Comparison of ENCODE assay signal across 8 cellular contexts in genomic region chr2:10123281-10123680, GRCh38. TPM values are rescaled to one million over a fixed set of nuclear protein-coding genes. Genes with fewer than 3 reads are reported as not detected.
DNase-seq lines count a peak whose midpoint lies in the region; ATAC-seq, FAIRE-seq and TF ChIP-seq lines count a peak whose summit lies in the region.

No MANE protein-coding gene starts in this region.

- H3K27ac ChIP-seq in Panc1 (ENCODE audit: low read length): peak overlapping the region; percentile 88
- peak overlapping the region; percentile 44 for H3K27ac ChIP-seq in endothelial cell of umbilical vein (ENCODE audit: insufficient read depth, low read depth, low read length)
- no peak overlapping the region for H3K27ac ChIP-seq in psoas muscle

- no peak for FAIRE-seq in endothelial cell of umbilical vein (lab: Jason Lieb, UNC)

- BruUV-seq in Panc1 (replicated peaks; lab: Mats Ljungman, UMichigan) (no TSS peak), endothelial cell of umbilical vein (replicated peaks; lab: Mats Ljungman, UMichigan) (no TSS peak)

- ATAC-seq in Panc1 (no peak), psoas muscle (no peak), HG03039 (IDR thresholded peaks at IDR 0.05; ENCODE audit: unreplicated experiment) (no peak), HG03175 (IDR thresholded peaks at IDR 0.05; ENCODE audit: unreplicated experiment) (no peak)

- intact Hi-C loops in Panc1 (cut with micrococcal nuclease; ENCODE audit: unreplicated experiment) (loop anchor here (10.0 kb wide), 1 partner anchor 48 kb away; no protein-coding TSS in a partner anchor), endothelial cell of umbilical vein (cut with micrococcal nuclease) (loop anchor here (2.0 to 10.0 kb wide), 2 partner anchors 180 to 452 kb away; partner anchors contain the start of gene HPCAL1), psoas muscle (cut with DNase I) (loop anchor here (5.0 kb wide), 2 partner anchors 284 to 544 kb away; no protein-coding TSS in a partner anchor)

- H3K9me3 ChIP-seq in Panc1 (ENCODE audit: control insufficient read depth, insufficient read depth, low read depth, low read length) (no peaks in the 10 kb centered on the region), endothelial cell of umbilical vein (replicated peaks; ENCODE audit: control insufficient read depth, insufficient read depth, low read length) (no peaks in the 10 kb centered on the region), psoas muscle (no peaks in the 10 kb centered on the region)

- H3K36me3 ChIP-seq in Panc1 (ENCODE audit: control insufficient read depth, insufficient read depth, low read length) (peaks cover 20% of the 10 kb centered on the region), endothelial cell of umbilical vein (ENCODE audit: control insufficient read depth in 2 of 2, extremely low read depth in 1 of 2, insufficient read depth in 2 of 2, low read length in 2 of 2) (peaks cover 0 to 14% of the 10 kb centered on the region in 2 experiments), psoas muscle (ENCODE audit: insufficient read depth in 1 of 2, low read depth in 1 of 2) (no peaks in the 10 kb centered on the region)

- peak; percentile 24 for TF ChIP-seq POLR2A in GM18951 (IDR thresholded peaks at IDR 0.05; ENCODE audit: extremely low read depth, insufficient read depth, insufficient read length)
- TF ChIP-seq POLR2A in endothelial cell of umbilical vein (IDR thresholded peaks at IDR 0.05; ENCODE audit: low read depth, low read length): no peak

- no peaks in the 10 kb centered on the region for H3K27me3 ChIP-seq in Panc1 (ENCODE audit: control insufficient read depth, insufficient read depth, low read length)
- H3K27me3 ChIP-seq in endothelial cell of umbilical vein (ENCODE audit: control insufficient read depth in 2 of 2, insufficient read depth in 2 of 2, low read length in 2 of 2): no peaks in the 10 kb centered on the region
- peaks cover 0 to 12% (median 2%) of the 10 kb centered on the region in 3 donors for H3K27me3 ChIP-seq in psoas muscle (ENCODE audit: insufficient read depth in 3 of 3, low read length in 2 of 3)

- TF ChIP-seq CTCF in Panc1 (IDR thresholded peaks at IDR 0.05) (no peak), endothelial cell of umbilical vein (IDR thresholded peaks at IDR 0.05; ENCODE audit: extremely low read depth in 1 of 2, insufficient read depth in 1 of 2, low read depth in 1 of 2, low read length in 2 of 2) (no peak), psoas muscle (IDR thresholded peaks at IDR 0.05) (no peak)

- peak overlapping the region; percentile 76 for H3K9ac ChIP-seq in endothelial cell of umbilical vein (replicated peaks; ENCODE audit: extremely low read depth, insufficient read depth, low read length)

- peak overlapping the region; percentile 54 to 72 for H3K4me3 ChIP-seq in Panc1 (ENCODE audit: low read depth in 2 of 2, low read length in 2 of 2)
- peak overlapping the region; percentile 59 to 91 (median 70) for H3K4me3 ChIP-seq in endothelial cell of umbilical vein (replicated peaks in 1 of 3; ENCODE audit: insufficient read depth in 1 of 3, low read depth in 1 of 3, low read length in 3 of 3)
- peak overlapping the region; percentile 69 for H3K4me3 ChIP-seq in psoas muscle

- DNase-seq in Panc1 (ENCODE audit: low read depth, low spot score) (no peak), endothelial cell of umbilical vein (ENCODE audit: low read depth, low spot score) (no peak), psoas muscle (no peak), NCI-H2029 treated with DMSO at 0.1 percent for 48 hours (lab: John Stamatoyannopoulos, UW) (no peak)
- DNase-seq in stimulated activated CD4-positive, alpha-beta T cell treated with anti-CD3 and anti-CD28 coated beads, Interleukin-2, amount 100 ng/mL, for 48 hours: no peak

- in situ Hi-C loops in GM18951 (cut with MboI; ENCODE audit: low sequenced_read_pairs, unreplicated experiment) (loop anchor here (5.0 kb wide), 1 partner anchor 46 kb away; no protein-coding TSS in a partner anchor), Panc1 (cut with HindIII; ENCODE audit: low pct_unique_long_range_greater_than_20kb, low sequenced_read_pairs) (loop anchor here (25.0 kb wide), 1 partner anchor 314 kb away; the partner anchor contains the start of gene ODC1)

- H3K4me2 ChIP-seq in endothelial cell of umbilical vein (ENCODE audit: insufficient read depth, low read length): peak overlapping the region; percentile 73

- no peaks in the 10 kb centered on the region for H3K9me1 ChIP-seq in endothelial cell of umbilical vein (replicated peaks; ENCODE audit: control insufficient read depth, extremely low read depth, insufficient read depth, low read length)

- peak overlapping the region; percentile 56 for H2AFZ ChIP-seq in endothelial cell of umbilical vein (ENCODE audit: low read depth, low read length)

- CTCF ChIA-PET in Panc1 (lab: Charles Lee): interaction anchor here (0.7 kb wide), 1 partner anchor 310 kb away, joined by 4 read pairs; no protein-coding TSS in a partner anchor
- CTCF ChIA-PET in endothelial cell of umbilical vein (lab: Charles Lee): interaction anchor here (1.2 to 4.7 kb wide), 11 partner anchors 11 to 316 kb away, joined by 5 to 299 read pairs (median 46); partner anchors contain the start of gene HPCAL1

- H3K79me2 ChIP-seq in endothelial cell of umbilical vein (ENCODE audit: control insufficient read depth, insufficient read depth, low read length): peaks cover 52% of the 10 kb centered on the region

- H3K4me1 ChIP-seq in Panc1 (ENCODE audit: control insufficient read depth, insufficient read depth, low read length): peaks cover 28% of the 10 kb centered on the region
- H3K4me1 ChIP-seq in endothelial cell of umbilical vein (ENCODE audit: control insufficient read depth, extremely low read depth, insufficient read depth, low read length): peaks cover 48% of the 10 kb centered on the region
- H3K4me1 ChIP-seq in psoas muscle: peaks cover 27% of the 10 kb centered on the region

- POLR2A ChIA-PET in Panc1 (lab: Charles Lee) (interaction anchor here (0.6 kb wide), 1 partner anchor 38 kb away, joined by 5 read pairs; no protein-coding TSS in a partner anchor), endothelial cell of umbilical vein (lab: Charles Lee) (interaction anchor here (0.7 kb wide), 2 partner anchors 312 to 325 kb away, joined by 3 to 6 read pairs; no protein-coding TSS in a partner anchor)

- dilution Hi-C loops in endothelial cell of umbilical vein (cut with MboI; ENCODE audit: extremely low pct_ligation_motif_present, low sequenced_read_pairs): no loop called here

- WGBS in psoas muscle, 3 donors: 4% methylated on average over 18 of the region's 18 CpGs

- no peaks in the 10 kb centered on the region for H4K20me1 ChIP-seq in endothelial cell of umbilical vein (replicated peaks; ENCODE audit: control insufficient read depth, extremely low read depth, insufficient read depth, low read length)

TF ChIP-seq in endothelial cell of umbilical vein, 7 proteins besides CTCF, POLR2A, EP300 and RAD21:
- no peak for TF ChIP-seq POLR2AphosphoS5 (IDR thresholded peaks at IDR 0.05; ENCODE audit: insufficient read depth, low read depth, low read length)
- no peak for TF ChIP-seq MYC (IDR thresholded peaks at IDR 0.05; ENCODE audit: low read depth, low read length)
- TF ChIP-seq GATA2 (IDR thresholded peaks at IDR 0.05; ENCODE audit: insufficient read depth, insufficient read length, low read depth, low read length): no peak
- TF ChIP-seq, protein P1, sequence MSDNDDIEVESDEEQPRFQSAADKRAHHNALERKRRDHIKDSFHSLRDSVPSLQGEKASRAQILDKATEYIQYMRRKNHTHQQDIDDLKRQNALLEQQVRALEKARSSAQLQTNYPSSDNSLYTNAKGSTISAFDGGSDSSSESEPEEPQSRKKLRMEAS (IDR thresholded peaks at IDR 0.05; ENCODE audit: insufficient read depth, insufficient read length): no peak
- no peak for TF ChIP-seq FOS (IDR thresholded peaks at IDR 0.05; ENCODE audit: borderline replicate concordance, insufficient read depth, low read length)
- no peak for TF ChIP-seq EZH2 (IDR thresholded peaks at IDR 0.05; ENCODE audit: borderline replicate concordance, low read depth, low read length, severe bottlenecking)
- TF ChIP-seq JUN (IDR thresholded peaks at IDR 0.05; ENCODE audit: borderline replicate concordance, insufficient read depth, insufficient read length, low read depth): no peak

RNA-seq across cellular contexts. Expression of gene RRM2, which starts 0.7 kb away (rescaled TPM):
- total RNA-seq in Panc1 (2021; ENCODE audit: unreplicated experiment) (294 TPM), endothelial cell of umbilical vein (220 and 246 TPM in 2 replicates), psoas muscle (1 to 10 TPM in 1 of 4 donors, under 1 TPM in 1, not detected in 2; 0.27 to 1.3 TPM)
- 119 TPM for polyA plus RNA-seq in Panc1 (2012; ENCODE audit: insufficient read length)
- polyA plus RNA-seq in endothelial cell of umbilical vein (40.9 and 58.0 TPM in 2 replicates), psoas muscle (1 to 10 TPM in 1 of 3 donors, under 1 TPM in 2; 0.35 to 9.3 (median 0.96) TPM)
- 64.3 and 82.1 TPM in 2 replicates for polyA plus RNA-seq in endothelial cell of umbilical vein (2011; cell fraction: cytosol; rRNA removed)
- 66.4 and 74.8 TPM in 2 replicates for polyA plus RNA-seq in endothelial cell of umbilical vein (2011; cell fraction: nucleus; rRNA removed)
- polyA plus RNA-seq in endothelial cell of umbilical vein (2012): 94.1 and 188 TPM in 2 replicates
- 65.3 and 69.9 TPM in 2 replicates for polyA minus RNA-seq in endothelial cell of umbilical vein
- polyA minus RNA-seq in endothelial cell of umbilical vein (2011; cell fraction: cytosol; rRNA and poly(A)+ RNA removed): 124 TPM
- 65.7 and 66.2 TPM in 2 replicates for polyA minus RNA-seq in endothelial cell of umbilical vein (2011; cell fraction: nucleus; rRNA and poly(A)+ RNA removed)

RNA-seq across cellular contexts. Expression of gene CYS1, which starts 43.1 kb away (rescaled TPM):
- total RNA-seq in Panc1 (2021; ENCODE audit: unreplicated experiment): 20.4 TPM
- 28.5 TPM for polyA plus RNA-seq in Panc1 (2012; ENCODE audit: insufficient read length)
- total RNA-seq in endothelial cell of umbilical vein: 0.25 TPM in 1 of 2 replicates, not detected in the other
- polyA plus RNA-seq in endothelial cell of umbilical vein: 0.03 TPM in 1 of 2 replicates, not detected in the other
- 0.01 and 0.03 TPM in 2 replicates for polyA plus RNA-seq in endothelial cell of umbilical vein (2011; cell fraction: cytosol; rRNA removed)
- polyA plus RNA-seq in endothelial cell of umbilical vein (2011; cell fraction: nucleus; rRNA removed): 0.04 TPM in 1 of 2 replicates, not detected in the other
- 0.08 TPM in 1 of 2 replicates, not detected in the other for polyA plus RNA-seq in endothelial cell of umbilical vein (2012)
- polyA minus RNA-seq in endothelial cell of umbilical vein: not detected in 2 replicates
- not detected for polyA minus RNA-seq in endothelial cell of umbilical vein (2011; cell fraction: cytosol; rRNA and poly(A)+ RNA removed)
- not detected in 2 replicates for polyA minus RNA-seq in endothelial cell of umbilical vein (2011; cell fraction: nucleus; rRNA and poly(A)+ RNA removed)
- under 1 TPM; 0.13 to 0.58 (median 0.16) TPM for total RNA-seq in psoas muscle
- polyA plus RNA-seq in psoas muscle: under 1 TPM; 0.06 to 0.10 (median 0.07) TPM

Comparison
In these comparisons a context has a peak if more than half of its experiments do, and no peak if none do; other contexts are left out.
1. RNA of gene RRM2, which starts 0.7 kb away (total RNA-seq): 294 TPM in Panc1 (single experiment) and 220 to 246 TPM in endothelial cell of umbilical vein; 0.27 to 1.3 TPM in psoas muscle; every median in the first group is over 10 times any median in the second.
2. RNA of gene CYS1, which starts 43.1 kb away (total RNA-seq): 20.4 TPM in Panc1 (single experiment); 0.13 to 0.58 TPM in psoas muscle and 0.25 TPM in endothelial cell of umbilical vein; every median in the first group is over 10 times any median in the second.
3. Peak in every context shown above with its lines, with median percentiles within 50 percentile points of each other: H3K4me3 ChIP-seq.